16 cellular contexts compared by ENCODE assay signal in the genomic region with DNA sequence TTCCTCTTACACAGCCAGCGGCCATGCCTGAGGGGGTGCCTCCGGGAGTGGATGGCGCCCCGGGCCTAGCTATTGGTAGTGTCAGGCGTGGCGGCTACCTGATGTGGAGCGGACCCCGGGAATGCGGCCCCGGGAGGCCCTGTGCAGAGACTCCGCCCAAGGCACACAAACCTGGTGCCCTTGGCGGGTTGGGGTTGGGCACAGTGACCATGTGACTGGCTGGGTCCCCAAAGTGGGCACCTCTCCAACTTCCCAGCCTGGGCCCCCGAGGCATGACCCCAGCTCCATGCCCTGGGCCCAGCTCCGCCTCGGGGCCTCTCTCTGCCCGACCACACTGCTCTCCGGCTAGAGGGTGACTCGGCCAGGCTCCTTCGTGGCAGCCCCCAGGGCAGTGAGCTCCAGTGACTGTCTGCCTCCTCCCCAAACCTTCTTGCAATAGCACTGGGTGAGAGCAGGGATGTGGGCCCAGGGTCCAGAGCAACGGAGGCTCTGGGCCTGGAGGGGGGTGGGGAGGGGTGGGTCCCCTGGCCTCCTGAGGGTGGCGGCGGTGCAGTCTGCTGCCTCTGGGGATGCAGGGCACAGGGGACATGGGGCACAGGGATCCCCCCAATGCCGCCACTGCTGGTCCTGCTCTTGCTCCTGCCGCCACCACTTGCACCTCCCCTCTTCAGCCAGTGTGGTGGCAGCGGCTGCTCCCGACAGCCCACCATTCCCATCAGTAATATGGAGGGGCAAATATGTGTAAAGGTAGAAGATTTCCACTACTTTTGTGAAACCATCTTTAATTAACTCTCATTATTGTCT.
"Had no signal": no experiment of that assay in that cellular context is flagged by ENCODE, and none has a peak within 500 bp of the region (broad histone marks: within the 10 kb centered on the region; RNA-seq: fewer than 3 reads in every experiment).

No MANE protein-coding gene starts in this region.

- H3K9me3 ChIP-seq: heart left ventricle, psoas muscle, tibial nerve had no signal

- H3K4me3 Mint-ChIP-seq: central memory CD8-positive, alpha-beta T cell; memory B cell had no signal

- DNase-seq: activated CD4-positive, alpha-beta T cell treated with anti-CD3 and anti-CD28 coated beads, Interleukin-2, amount 50 U/mL, for 4 hours; activated CD4-positive, CD25-positive, alpha-beta regulatory T cell treated with anti-CD3 and anti-CD28 coated beads, Interleukin-2, amount 50 U/mL, for 72 hours; activated T-cell treated with anti-CD3 and anti-CD28 coated beads for 4 hours; cortex of kidney; effector CD4-positive, alpha-beta T cell; foreskin keratinocyte; left colon; stimulated activated CD4-positive, alpha-beta T cell treated with anti-CD3 and anti-CD28 coated beads, Interleukin-12 subunit alpha, Interleukin-12 subunit beta, amount 100 ng/mL, for 4 hours; stimulated activated CD4-positive, alpha-beta T cell treated with anti-CD3 and anti-CD28 coated beads, Interleukin-2, amount 100 ng/mL, for 24 hours had no signal

- H3K4me1 Mint-ChIP-seq: central memory CD8-positive, alpha-beta T cell; memory B cell had no signal

- H3K36me3 Mint-ChIP-seq: activated naive CD4-positive, alpha-beta T cell treated with anti-CD3 and anti-CD28 coated beads, Interleukin-2, amount 50 U/mL, for 72 hours; memory B cell had no signal

- H3K27me3 Mint-ChIP-seq: central memory CD8-positive, alpha-beta T cell; memory B cell had no signal

- H3K27ac ChIP-seq: foreskin keratinocyte, heart left ventricle, psoas muscle, tibial nerve had no signal

- H3K27ac Mint-ChIP-seq: activated naive CD4-positive, alpha-beta T cell treated with anti-CD3 and anti-CD28 coated beads, Interleukin-2, amount 50 U/mL, for 72 hours; activated T-helper 2 cell treated with anti-CD3 and anti-CD28 coated beads, Interferon-gamma antibody, Interleukin-2, Interleukin-4, amounts not matched to agents 10 μg/mL and 5 μg/mL and 100 μg/mL, durations not matched to agents 14 hours and 24 hours and 36 hours; memory B cell had no signal

- H3K36me3 ChIP-seq: heart left ventricle, tibial nerve had no signal

- ATAC-seq: activated naive CD4-positive, alpha-beta T cell treated with anti-CD3 and anti-CD28 coated beads, Interleukin-2, amount 50 U/mL, for 72 hours; foreskin keratinocyte; left colon; psoas muscle had no signal

- H3K4me3 ChIP-seq: heart left ventricle, psoas muscle, tibial nerve had no signal

- H3K27me3 ChIP-seq: foreskin keratinocyte, heart left ventricle, tibial nerve had no signal

- H3K4me1 ChIP-seq: foreskin keratinocyte, heart left ventricle, psoas muscle, tibial nerve had no signal
